In the genomic region with DNA sequence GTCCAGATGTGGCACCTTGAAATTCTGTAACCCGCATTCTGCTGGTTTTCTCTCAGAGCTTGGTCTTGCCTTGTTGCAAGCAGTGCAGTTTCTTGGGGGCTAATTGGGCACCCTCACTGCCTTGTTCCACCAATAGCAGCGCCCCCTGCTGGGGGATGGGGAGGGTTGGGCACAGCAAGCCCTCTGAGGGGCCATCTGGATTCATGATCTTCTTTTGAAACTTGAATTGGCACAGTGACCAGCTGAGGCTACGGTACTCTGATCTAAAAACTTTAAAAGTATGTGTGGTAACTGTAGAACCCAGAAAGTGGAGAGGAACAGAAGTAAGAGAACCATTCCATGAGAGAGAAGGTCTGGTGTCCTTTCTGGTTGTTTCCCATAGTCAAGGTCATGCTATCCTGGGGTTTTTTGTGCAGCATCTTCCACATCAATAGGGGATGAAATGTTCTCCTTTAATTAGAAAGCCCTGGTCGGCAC, we compare ENCODE assay signal across 9 cellular contexts.
A peak's percentile ranks its signal among the peaks of the same experiment; 100 is the strongest.
DNase-seq lines count a peak whose midpoint lies in the region; ATAC-seq, FAIRE-seq and TF ChIP-seq lines count a peak whose summit lies in the region.
"Had no signal": no experiment of that assay in that cellular context is flagged by ENCODE, and none has a peak within 500 bp of the region (broad histone marks: within the 10 kb centered on the region; RNA-seq: fewer than 3 reads in every experiment).

No MANE protein-coding gene starts in this region.

- peak overlapping the region; percentile 61 to 84 for H3K27ac Mint-ChIP-seq in T-cell

- TF ChIP-seq EP300 in GM12878 (IDR thresholded peaks at IDR 0.05; ENCODE audit: borderline replicate concordance in 1 of 2, control insufficient read depth in 1 of 2, low read depth in 2 of 2, low read length in 2 of 2) = no peak
- TF ChIP-seq EP300 in ovary (IDR thresholded peaks at IDR 0.05) = no peak

- no peak for TF ChIP-seq POLR2A in GM12878 (IDR thresholded peaks at IDR 0.05; ENCODE audit: low read depth, low read length)
- no peak for TF ChIP-seq POLR2A in ovary (IDR thresholded peaks at IDR 0.05)

- no peak for ATAC-seq in T-cell (replicated peaks in 1 of 4)
- ATAC-seq in GM12878 = peak; percentile 79
- ATAC-seq in lower lobe of right lung = no peak
- ATAC-seq in HG02623 (IDR thresholded peaks at IDR 0.05; ENCODE audit: unreplicated experiment) = no peak

- H3K4me3 Mint-ChIP-seq in T-cell = peak overlapping the region in 1 of 3 donors; percentile 86

- RAD21 ChIA-PET in GM12878 (lab: Charles Lee; ENCODE audit: unreplicated experiment) = interaction anchor here (1.0 kb wide), 1 partner anchor 153 kb away, joined by 4 read pairs; no protein-coding TSS in a partner anchor

- no peaks in the 10 kb centered on the region for H3K79me2 ChIP-seq in GM12878 (ENCODE audit: control insufficient read depth, insufficient read depth, low read length)

- WGBS in GM12878 (ENCODE audit: insufficient coverage, insufficient replicate concordance, low lambda C conversion rate, missing lambda C conversion rate) = 59% methylated on average over 4 of the region's 4 CpGs
- 68 to 78% (median 72%) methylated on average over 4 of the region's 4 CpGs for WGBS in ovary, 3 donors

- H3K4me1 ChIP-seq in GM12878 (ENCODE audit: control insufficient read depth, insufficient read depth, low read length) (peaks cover 14% of the 10 kb centered on the region), lower lobe of right lung (peaks cover 71% of the 10 kb centered on the region), tibial artery (peaks cover 0 to 38% (median 33%) of the 10 kb centered on the region in 4 donors), ovary (ENCODE audit: insufficient read depth) (peaks cover 17% of the 10 kb centered on the region)

- POLR2A ChIA-PET in T-cell (lab: Charles Lee) (no interaction called here), GM12878 (lab: Charles Lee) (interaction anchor here (1.0 kb wide), 1 partner anchor 161 kb away, joined by 5 read pairs; no protein-coding TSS in a partner anchor)

- no peaks in the 10 kb centered on the region; the same call in none of the 2 replicates for H4K20me1 ChIP-seq in GM12878 (ENCODE audit: control insufficient read depth, insufficient read depth)

- DNase-seq in GM19238 (ENCODE audit: insufficient read length, low spot score) (peak; percentile 48), T-cell (peak in 32 of 34 experiments; percentile 28 to 72 (median 59)), GM12878 (ENCODE audit: low read depth, low spot score) (no peak), lower lobe of right lung (no peak), tibial artery (no peak), GOT3 (lab: John Stamatoyannopoulos, UW) (no peak), ovary (no peak)

- peak; percentile 31; the same call in 1 of the 2 replicates for TF ChIP-seq RAD21 in GM12878 (IDR thresholded peaks at IDR 0.05; ENCODE audit: insufficient read depth, low read depth, low read length)

- H3K4me3 ChIP-seq in GM12878 (no peak overlapping the region), lower lobe of right lung (no peak overlapping the region), tibial artery (no peak overlapping the region), ovary (no peak overlapping the region)

- no peak for FAIRE-seq in GM12878 (lab: Jason Lieb, UNC)
- FAIRE-seq: TTC549 had no signal

- H3K27ac ChIP-seq in GM12878 (ENCODE audit: control insufficient read depth, insufficient read depth) = no peak overlapping the region
- peak overlapping the region; percentile 81 for H3K27ac ChIP-seq in lower lobe of right lung
- H3K27ac ChIP-seq in tibial artery = peak overlapping the region in 1 of 2 donors; percentile 78
- H3K27ac ChIP-seq in ovary = no peak overlapping the region

- CTCF ChIA-PET in T-cell (lab: Charles Lee) (interaction anchor here (0.6 to 1.9 kb wide), 6 partner anchors 9 to 187 kb away, joined by 3 to 9 read pairs (median 4); no protein-coding TSS in a partner anchor), GM12878 (lab: Yijun Ruan, JAX) (interaction anchor here (0.9 to 2.4 kb wide), 11 partner anchors 8 to 170 kb away, joined by 3 to 11 read pairs (median 4); no protein-coding TSS in a partner anchor)

- H3K36me3 ChIP-seq in GM12878 (ENCODE audit: control insufficient read depth in 2 of 2, insufficient read depth in 2 of 2, low read length in 1 of 2) = peaks cover 55 to 65% of the 10 kb centered on the region in 2 experiments
- peaks cover 96% of the 10 kb centered on the region for H3K36me3 ChIP-seq in lower lobe of right lung
- peaks cover 48 to 76% (median 68%) of the 10 kb centered on the region in 3 donors for H3K36me3 ChIP-seq in tibial artery
- no peaks in the 10 kb centered on the region for H3K36me3 ChIP-seq in ovary

- H3K4me2 ChIP-seq in GM12878 (ENCODE audit: control insufficient read depth, insufficient read depth) = no peak overlapping the region

- no peaks in the 10 kb centered on the region for H3K27me3 ChIP-seq in GM12878 (replicated peaks in 1 of 2; ENCODE audit: control insufficient read depth in 2 of 2, insufficient read depth in 2 of 2, low read length in 1 of 2)
- no peaks in the 10 kb centered on the region for H3K27me3 ChIP-seq in lower lobe of right lung (ENCODE audit: low read depth)
- H3K27me3 ChIP-seq in tibial artery = no peaks in the 10 kb centered on the region
- no peaks in the 10 kb centered on the region for H3K27me3 ChIP-seq in ovary

- in situ Hi-C loops in GM12878 (cut with MboI) = no loop called here

- SMC1A ChIA-PET in GM12878 (lab: Charles Lee; ENCODE audit: uncharacterized antibody, unreplicated experiment) = interaction anchor here (0.9 kb wide), 1 partner anchor 117 kb away, joined by 3 read pairs; no protein-coding TSS in a partner anchor

- no peaks in the 10 kb centered on the region for H3K9me3 Mint-ChIP-seq in T-cell

- intact Hi-C loops in GM12878 (cut with micrococcal nuclease; ENCODE audit: unreplicated experiment) = no loop called here
- intact Hi-C loops in lower lobe of right lung (cut with DNase I) = no loop called here
- intact Hi-C loops in tibial artery (cut with DNase I; ENCODE audit: low total_unique reads) = loop anchor here (10.0 kb wide), 1 partner anchor 147 kb away; no protein-coding TSS in a partner anchor
- intact Hi-C loops in ovary (cut with DNase I) = loop anchor here in 2 of 4 donors (10.0 kb wide), 3 partner anchors 57 to 157 kb away; no protein-coding TSS in a partner anchor

- H3K27me3 Mint-ChIP-seq in T-cell = no peaks in the 10 kb centered on the region

- no peak overlapping the region for H2AFZ ChIP-seq in GM12878 (ENCODE audit: control insufficient read depth, low read depth, low read length)

- TF ChIP-seq CTCF in GM12878 (IDR thresholded peaks at IDR 0.05 in 2 of 3, conservative IDR thresholded peaks at IDR 0.05 in 1 of 3; ENCODE audit: control insufficient read depth in 2 of 3, extremely low read depth in 1 of 3, insufficient read depth in 1 of 3, low read depth in 3 of 3, low read length in 3 of 3) (peak; percentile 56 to 83 (median 71)), lower lobe of right lung (IDR thresholded peaks at IDR 0.05) (peak; percentile 75), tibial artery (IDR thresholded peaks at IDR 0.05) (peak; percentile 39 to 61), ovary (IDR thresholded peaks at IDR 0.05) (peak in 1 of 3 donors; percentile 18)

- peaks cover 56% of the 10 kb centered on the region for H3K36me3 Mint-ChIP-seq in T-cell

- no TSS peak for BruUV-seq in GM12878 (replicated peaks; lab: Mats Ljungman, UMichigan)

- H3K9me3 ChIP-seq in GM12878 (replicated peaks; ENCODE audit: control insufficient read depth, insufficient read depth, low read length) = no peaks in the 10 kb centered on the region
- no peaks in the 10 kb centered on the region for H3K9me3 ChIP-seq in lower lobe of right lung
- no peaks in the 10 kb centered on the region for H3K9me3 ChIP-seq in tibial artery
- no peaks in the 10 kb centered on the region for H3K9me3 ChIP-seq in ovary

- peaks cover 68 to 83% (median 73%) of the 10 kb centered on the region in 3 donors for H3K4me1 Mint-ChIP-seq in T-cell

- H3K9ac ChIP-seq in GM12878 (ENCODE audit: control insufficient read depth, insufficient read depth, low read length) = no peak overlapping the region

TF ChIP-seq in GM12878, 131 proteins besides CTCF, POLR2A, EP300 and RAD21:
- TF ChIP-seq SMC3 (IDR thresholded peaks at IDR 0.05; ENCODE audit: borderline replicate concordance, low read length) = peak; percentile 39; the same call in 1 of the 2 replicates
- TF ChIP-seq SP1 (IDR thresholded peaks at IDR 0.05; ENCODE audit: low read depth, low read length) = no peak

Comparison
In these comparisons a context has a peak if more than half of its experiments do, and no peak if none do; other contexts are left out.
1. DNase-seq: peak in GM19238 (single experiment) and T-cell (32 of 34); none in GM12878 (single experiment), lower lobe of right lung (single experiment), tibial artery (0 of 2), GOT3 (single experiment) and ovary (0 of 5).